In the genomic region with DNA sequence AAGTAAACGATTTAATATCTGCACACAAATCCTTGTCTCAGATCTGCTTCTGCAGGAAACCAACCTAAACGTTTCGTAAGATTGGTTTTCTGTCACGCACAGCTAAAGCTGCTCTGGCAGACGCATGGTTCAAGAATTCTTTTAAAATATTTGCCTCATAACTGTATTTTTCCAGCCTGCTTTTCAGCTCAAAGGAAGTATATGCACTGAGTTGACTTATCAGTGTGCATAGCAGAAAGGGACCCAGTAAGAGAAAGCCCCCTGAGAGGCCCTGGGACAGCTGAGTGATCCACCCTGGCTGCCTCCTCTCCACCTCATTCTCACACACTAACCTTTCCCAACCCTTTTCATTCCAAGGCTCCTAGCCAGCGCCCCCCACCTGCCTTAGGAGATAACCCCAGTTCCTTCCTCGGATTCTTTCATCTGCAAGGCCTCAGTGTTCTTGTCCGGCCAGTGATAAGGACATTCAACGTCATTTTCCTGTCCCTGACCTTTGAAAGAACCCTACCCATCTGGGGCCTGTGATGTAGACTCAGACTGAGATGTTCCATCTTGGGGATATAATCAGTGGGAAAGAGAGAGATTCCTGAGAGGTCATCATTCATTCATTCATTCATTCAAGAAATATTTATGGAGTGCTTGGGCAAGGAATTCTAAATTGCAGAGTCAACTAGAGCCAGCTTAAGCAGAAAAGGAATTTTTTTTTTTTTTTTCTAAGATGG, we compare ENCODE assay signal across 10 cellular contexts. TPM values are rescaled to one million over a fixed set of nuclear protein-coding genes. Genes with fewer than 3 reads are reported as not detected.
DNase-seq lines count a peak whose midpoint lies in the region; ATAC-seq and TF ChIP-seq lines count a peak whose summit lies in the region.
"Had no signal": no experiment of that assay in that cellular context is flagged by ENCODE, and none has a peak within 500 bp of the region (broad histone marks: within the 10 kb centered on the region; RNA-seq: fewer than 3 reads in every experiment).

No MANE protein-coding gene starts in this region.

- 52 to 58% (median 55%) methylated on average over 9 of the region's 9 CpGs for WGBS in psoas muscle, 3 donors

- DNase-seq in ELR (ENCODE audit: low read depth) (peak; percentile 91), Peyer's patch (peak in 1 of 3 donors; percentile 62), fibroblast of pulmonary artery (ENCODE audit: low read depth) (peak; percentile 96), psoas muscle (peak; percentile 21 to 57), anterior cingulate cortex (lab: John Stamatoyannopoulos, UW) (no peak), NCI-H446 treated with DMSO at 0.1 percent for 48 hours (lab: John Stamatoyannopoulos, UW) (no peak), kidney tubule cell (ENCODE audit: low spot score) (no peak)
- no peak for DNase-seq in stimulated activated CD4-positive, alpha-beta T cell treated with anti-CD3 and anti-CD28 coated beads, Interleukin-1b, Interleukin-23, amount 100 ng/mL, for 48 hours
- DNase-seq: NCI-H510A treated with DMSO at 0.1 percent for 48 hours; stimulated activated CD4-positive, alpha-beta T cell treated with anti-CD3 and anti-CD28 coated beads, Interleukin-4, amount 100 ng/mL, for 24 hours had no signal

- peak overlapping the region in 3 of 4 donors; percentile 22 to 53 (median 29) for H3K27ac ChIP-seq in Peyer's patch
- no peak overlapping the region for H3K27ac ChIP-seq in psoas muscle

- H3K36me3 ChIP-seq in Peyer's patch = no peaks in the 10 kb centered on the region
- H3K36me3 ChIP-seq in psoas muscle (ENCODE audit: insufficient read depth in 1 of 2, low read depth in 1 of 2) = no peaks in the 10 kb centered on the region

- H3K27me3 ChIP-seq in Peyer's patch (no peaks in the 10 kb centered on the region), psoas muscle (ENCODE audit: insufficient read depth in 3 of 3, low read length in 2 of 3) (no peaks in the 10 kb centered on the region)

- peak in 3 of 4 donors; percentile 22 to 70 (median 35) for ATAC-seq in psoas muscle

- H3K4me1 ChIP-seq in Peyer's patch (peaks cover 0 to 28% (median 7%) of the 10 kb centered on the region in 4 donors), psoas muscle (no peaks in the 10 kb centered on the region)

- H3K4me3 ChIP-seq in Peyer's patch (no peak overlapping the region), fibroblast of pulmonary artery (replicated peaks; ENCODE audit: low read depth, low read length) (no peak overlapping the region), psoas muscle (no peak overlapping the region)

- intact Hi-C loops in psoas muscle (cut with DNase I) = no loop called here

- TF ChIP-seq POLR2A in Peyer's patch (IDR thresholded peaks at IDR 0.05) = no peak

- TF ChIP-seq CTCF in Peyer's patch (IDR thresholded peaks at IDR 0.05) = no peak
- no peak for TF ChIP-seq CTCF in fibroblast of pulmonary artery (IDR thresholded peaks at IDR 0.05; ENCODE audit: low read length, missing control alignments)
- no peak for TF ChIP-seq CTCF in psoas muscle (IDR thresholded peaks at IDR 0.05)

- H3K9me3 ChIP-seq in Peyer's patch (no peaks in the 10 kb centered on the region), psoas muscle (no peaks in the 10 kb centered on the region)

RNA-seq across cellular contexts. Expression of gene SLC9A8, which starts 22.4 kb away (rescaled TPM):
- total RNA-seq in Peyer's patch = 10 to 100 TPM; 15.6 to 24.4 (median 19.8) TPM
- total RNA-seq in psoas muscle = 10 to 100 TPM in 3 of 4 donors, 1 to 10 TPM in 1; 8.2 to 19.4 (median 11.2) TPM
- 10 to 100 TPM in 1 of 3 donors, 1 to 10 TPM in 2; 6.1 to 11.4 (median 6.3) TPM for polyA plus RNA-seq in psoas muscle

Comparison
In these comparisons a context has a peak if more than half of its experiments do, and no peak if none do; other contexts are left out.
1. DNase-seq: peak in ELR (single experiment), fibroblast of pulmonary artery (single experiment) and psoas muscle (2 of 2); none in anterior cingulate cortex (0 of 58), NCI-H446 treated with DMSO at 0.1 percent for 48 hours (single experiment), stimulated activated CD4-positive, alpha-beta T cell treated with anti-CD3 and anti-CD28 coated beads, Interleukin-1b, Interleukin-23, amount 100 ng/mL, for 48 hours (single experiment) and kidney tubule cell (single experiment).